25 cellular contexts compared by ENCODE assay signal in the genomic region with DNA sequence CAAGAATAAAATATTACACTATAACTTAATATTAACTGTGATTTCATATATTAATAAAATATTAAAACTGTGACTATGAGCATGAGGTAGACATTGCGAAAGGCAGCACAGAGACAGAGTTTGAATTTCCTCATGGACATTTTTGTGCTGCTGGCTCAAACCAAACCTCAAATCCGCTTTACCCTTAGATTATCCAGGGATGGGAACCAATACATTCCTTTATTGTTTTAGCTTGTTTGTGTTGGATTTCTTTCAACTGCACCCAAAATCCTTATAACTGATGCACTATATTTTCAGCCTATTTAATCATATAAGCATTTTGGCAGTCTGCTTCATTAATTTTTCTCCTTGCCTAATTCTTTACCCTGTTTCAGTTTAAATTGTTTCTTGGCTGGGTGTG.
DNase-seq lines count a peak whose midpoint lies in the region; ATAC-seq, FAIRE-seq and TF ChIP-seq lines count a peak whose summit lies in the region.
"Had no signal": no experiment of that assay in that cellular context is flagged by ENCODE, and none has a peak within 500 bp of the region (broad histone marks: within the 10 kb centered on the region; RNA-seq: fewer than 3 reads in every experiment).

No MANE protein-coding gene starts in this region.

- intact Hi-C loops in mucosa of descending colon (cut with DNase I, micrococcal nuclease), result no loop called here
- intact Hi-C loops in vagina (cut with DNase I), result no loop called here

- H3K4me2 ChIP-seq in astrocyte (ENCODE audit: low read length), result no peak overlapping the region
- H3K4me2 ChIP-seq: BLaER1 had no signal

- H3K36me3 Mint-ChIP-seq in astrocyte (ENCODE audit: low read depth, unreplicated experiment) (no peaks in the 10 kb centered on the region), chondrocyte (ENCODE audit: low read depth) (no peaks in the 10 kb centered on the region)

- H3K27ac ChIP-seq in astrocyte (ENCODE audit: low read depth, low read length), result no peak overlapping the region
- H3K27ac ChIP-seq in vagina, result no peak overlapping the region
- H3K27ac ChIP-seq: BLaER1, HL-60 had no signal

- H3K4me3 Mint-ChIP-seq in astrocyte (ENCODE audit: unreplicated experiment) (no peak overlapping the region), chondrocyte (ENCODE audit: unreplicated experiment) (no peak overlapping the region)
- H3K4me3 Mint-ChIP-seq: CD4-positive, alpha-beta T cell; H9 had no signal

- H3K4me3 ChIP-seq in astrocyte (ENCODE audit: insufficient read depth, low read depth, low read length) (no peak overlapping the region), fibroblast of pulmonary artery (replicated peaks; ENCODE audit: low read depth, low read length) (no peak overlapping the region), mucosa of descending colon (no peak overlapping the region), vagina (no peak overlapping the region)
- H3K4me3 ChIP-seq: BLaER1, GM12878 had no signal

- ATAC-seq in mucosa of descending colon, result no peak
- ATAC-seq: GM12878, Panc1, SK-N-SH treated with all-trans-retinoic acid at 6 μM for 48 hours had no signal

- no peak for FAIRE-seq in astrocyte (lab: Jason Lieb, UNC)
- FAIRE-seq: GM12878 had no signal

- H3K9me3 Mint-ChIP-seq in astrocyte (ENCODE audit: unreplicated experiment) (no peaks in the 10 kb centered on the region), chondrocyte (ENCODE audit: low read depth) (no peaks in the 10 kb centered on the region)
- H3K9me3 Mint-ChIP-seq: CD4-positive, alpha-beta T cell; H9 had no signal

- no peak for TF ChIP-seq POLR2A in vagina (IDR thresholded peaks at IDR 0.05)

- H3K27me3 Mint-ChIP-seq in astrocyte (ENCODE audit: low read depth, unreplicated experiment), result no peaks in the 10 kb centered on the region
- H3K27me3 Mint-ChIP-seq in chondrocyte (ENCODE audit: low read depth), result no peaks in the 10 kb centered on the region

- no peaks in the 10 kb centered on the region for H3K4me1 Mint-ChIP-seq in astrocyte (ENCODE audit: low read depth, unreplicated experiment)
- H3K4me1 Mint-ChIP-seq in chondrocyte (ENCODE audit: low read depth), result no peaks in the 10 kb centered on the region
- H3K4me1 Mint-ChIP-seq: H9 had no signal

- peak; percentile 48 for DNase-seq in HS-27A (ENCODE audit: low read depth)
- DNase-seq in astrocyte (ENCODE audit: low read depth), result peak; percentile 34
- peak; percentile 70 for DNase-seq in fibroblast of pulmonary artery (ENCODE audit: low read depth)
- DNase-seq in LoVo (ENCODE audit: low spot score), result no peak
- no peak for DNase-seq in mucosa of descending colon
- DNase-seq in chondrocyte (ENCODE audit: low spot score), result no peak
- no peak for DNase-seq in vagina (ENCODE audit: extremely low spot score in 2 of 2)
- DNase-seq: Caco-2; CD4-positive, alpha-beta T cell; DMS 273 treated with DMSO at 0.1 percent for 48 hours; DMS79 treated with DMSO at 0.1 percent for 48 hours; H9; KG1; MV-4-11; NCI-H1105 treated with DMSO at 0.1 percent for 48 hours; NCI-H2029 treated with DMSO at 0.1 percent for 48 hours; NCI-H2171; NCI-H345; NCI-H524; NCI-H82 had no signal

- H2AFZ ChIP-seq in astrocyte (ENCODE audit: low read depth, low read length), result no peak overlapping the region

- no peak overlapping the region for H3K9ac ChIP-seq in astrocyte (ENCODE audit: low read length)
- H3K9ac ChIP-seq: BLaER1 had no signal

- H3K4me1 ChIP-seq in astrocyte (ENCODE audit: insufficient read depth, low read length) (no peaks in the 10 kb centered on the region), mucosa of descending colon (ENCODE audit: low read depth) (no peaks in the 10 kb centered on the region), vagina (no peaks in the 10 kb centered on the region)
- H3K4me1 ChIP-seq: Caco-2 had no signal

- no peaks in the 10 kb centered on the region for H3K27me3 ChIP-seq in astrocyte (ENCODE audit: insufficient read depth, low read length)
- no peaks in the 10 kb centered on the region for H3K27me3 ChIP-seq in vagina
- H3K27me3 ChIP-seq: BLaER1 had no signal

- H3K36me3 ChIP-seq in astrocyte (ENCODE audit: insufficient read depth, low read length) (no peaks in the 10 kb centered on the region), mucosa of descending colon (ENCODE audit: low read depth) (no peaks in the 10 kb centered on the region), vagina (no peaks in the 10 kb centered on the region)
- H3K36me3 ChIP-seq: BLaER1 had no signal

- H3K79me2 ChIP-seq in astrocyte (ENCODE audit: insufficient read depth, low read length), result no peaks in the 10 kb centered on the region

- TF ChIP-seq CTCF in astrocyte (IDR thresholded peaks at IDR 0.05; ENCODE audit: insufficient read depth, low read depth, low read length), result no peak
- no peak for TF ChIP-seq CTCF in fibroblast of pulmonary artery (IDR thresholded peaks at IDR 0.05; ENCODE audit: low read length, missing control alignments)
- no peak for TF ChIP-seq CTCF in mucosa of descending colon (IDR thresholded peaks at IDR 0.05)
- no peak for TF ChIP-seq CTCF in chondrocyte (IDR thresholded peaks at IDR 0.05)
- TF ChIP-seq CTCF in vagina (IDR thresholded peaks at IDR 0.05), result no peak

- H4K20me1 ChIP-seq in astrocyte (ENCODE audit: insufficient read depth, low read length), result no peaks in the 10 kb centered on the region
- H4K20me1 ChIP-seq: BLaER1 had no signal

- no peak overlapping the region for H3K27ac Mint-ChIP-seq in astrocyte (ENCODE audit: unreplicated experiment)
- H3K27ac Mint-ChIP-seq in chondrocyte (ENCODE audit: unreplicated experiment), result no peak overlapping the region
- H3K27ac Mint-ChIP-seq: CD4-positive, alpha-beta T cell had no signal

- H3K9me3 ChIP-seq in astrocyte (ENCODE audit: insufficient read depth, low read depth, low read length) (no peaks in the 10 kb centered on the region), mucosa of descending colon (no peaks in the 10 kb centered on the region), vagina (no peaks in the 10 kb centered on the region)
- H3K9me3 ChIP-seq: Caco-2 had no signal

Comparison
In these comparisons a context has a peak if more than half of its experiments do, and no peak if none do; other contexts are left out.
1. DNase-seq: peak in HS-27A (single experiment), astrocyte (single experiment) and fibroblast of pulmonary artery (single experiment); none in LoVo (single experiment), mucosa of descending colon (0 of 3), chondrocyte (single experiment) and vagina (0 of 2).